In genomic region chr2:9993490-9994165, GRCh38 we compare ENCODE assay signal across 1 cellular context.
TF ChIP-seq lines count a peak whose summit lies in the region.

No MANE protein-coding gene starts in this region.

TF ChIP-seq in WTC11, 78 proteins besides CTCF, POLR2A, EP300 and RAD21 (continued from another document):
- TF ChIP-seq, protein P1, sequence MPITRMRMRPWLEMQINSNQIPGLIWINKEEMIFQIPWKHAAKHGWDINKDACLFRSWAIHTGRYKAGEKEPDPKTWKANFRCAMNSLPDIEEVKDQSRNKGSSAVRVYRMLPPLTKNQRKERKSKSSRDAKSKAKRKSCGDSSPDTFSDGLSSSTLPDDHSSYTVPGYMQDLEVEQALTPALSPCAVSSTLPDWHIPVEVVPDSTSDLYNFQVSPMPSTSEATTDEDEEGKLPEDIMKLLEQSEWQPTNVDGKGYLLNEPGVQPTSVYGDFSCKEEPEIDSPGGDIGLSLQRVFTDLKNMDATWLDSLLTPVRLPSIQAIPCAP (CRISPR knock-in tag; IDR thresholded peaks at IDR 0.05): no peak
- TF ChIP-seq ZNF232 (CRISPR knock-in tag; IDR thresholded peaks at IDR 0.05) (no peak), MLX (CRISPR knock-in tag; IDR thresholded peaks at IDR 0.05) (no peak)
- TF ChIP-seq, protein P2, sequence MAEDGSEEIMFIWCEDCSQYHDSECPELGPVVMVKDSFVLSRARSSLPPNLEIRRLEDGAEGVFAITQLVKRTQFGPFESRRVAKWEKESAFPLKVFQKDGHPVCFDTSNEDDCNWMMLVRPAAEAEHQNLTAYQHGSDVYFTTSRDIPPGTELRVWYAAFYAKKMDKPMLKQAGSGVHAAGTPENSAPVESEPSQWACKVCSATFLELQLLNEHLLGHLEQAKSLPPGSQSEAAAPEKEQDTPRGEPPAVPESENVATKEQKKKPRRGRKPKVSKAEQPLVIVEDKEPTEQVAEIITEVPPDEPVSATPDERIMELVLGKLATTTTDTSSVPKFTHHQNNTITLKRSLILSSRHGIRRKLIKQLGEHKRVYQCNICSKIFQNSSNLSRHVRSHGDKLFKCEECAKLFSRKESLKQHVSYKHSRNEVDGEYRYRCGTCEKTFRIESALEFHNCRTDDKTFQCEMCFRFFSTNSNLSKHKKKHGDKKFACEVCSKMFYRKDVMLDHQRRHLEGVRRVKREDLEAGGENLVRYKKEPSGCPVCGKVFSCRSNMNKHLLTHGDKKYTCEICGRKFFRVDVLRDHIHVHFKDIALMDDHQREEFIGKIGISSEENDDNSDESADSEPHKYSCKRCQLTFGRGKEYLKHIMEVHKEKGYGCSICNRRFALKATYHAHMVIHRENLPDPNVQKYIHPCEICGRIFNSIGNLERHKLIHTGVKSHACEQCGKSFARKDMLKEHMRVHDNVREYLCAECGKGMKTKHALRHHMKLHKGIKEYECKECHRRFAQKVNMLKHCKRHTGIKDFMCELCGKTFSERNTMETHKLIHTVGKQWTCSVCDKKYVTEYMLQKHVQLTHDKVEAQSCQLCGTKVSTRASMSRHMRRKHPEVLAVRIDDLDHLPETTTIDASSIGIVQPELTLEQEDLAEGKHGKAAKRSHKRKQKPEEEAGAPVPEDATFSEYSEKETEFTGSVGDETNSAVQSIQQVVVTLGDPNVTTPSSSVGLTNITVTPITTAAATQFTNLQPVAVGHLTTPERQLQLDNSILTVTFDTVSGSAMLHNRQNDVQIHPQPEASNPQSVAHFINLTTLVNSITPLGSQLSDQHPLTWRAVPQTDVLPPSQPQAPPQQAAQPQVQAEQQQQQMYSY (CRISPR knock-in tag; IDR thresholded peaks at IDR 0.05): no peak
